Comparison of ENCODE assay signal across 8 cellular contexts in genomic region chr5:123937230-123937629, GRCh38.
DNase-seq lines count a peak whose midpoint lies in the region; ATAC-seq and TF ChIP-seq lines count a peak whose summit lies in the region.

No MANE protein-coding gene starts in this region.

- DNase-seq in heart left ventricle, result peak in 3 of 5 donors; percentile 21 to 41 (median 33)
- no peak for DNase-seq in Right ventricle myocardium superior
- peak; percentile 3 for DNase-seq in NCI-H82 treated with DMSO at 0.1 percent for 48 hours (lab: John Stamatoyannopoulos, UW; ENCODE audit: unreplicated experiment)
- peak; percentile 70 for DNase-seq in dedifferentiated amniotic fluid mesenchymal stem cell (ENCODE audit: extremely low spot score)
- DNase-seq in mucosa of descending colon, result peak in 1 of 3 donors; percentile 56
- no peak for DNase-seq in activated CD8-positive, alpha-beta memory T cell treated with anti-CD3 and anti-CD28 coated beads, Interleukin-2, amount 50 U/mL, for 48 hours
- no peak for DNase-seq in coronary artery (ENCODE audit: low spot score)

- H3K27ac ChIP-seq in heart left ventricle (no peak overlapping the region), coronary artery (no peak overlapping the region)

- intact Hi-C loops in heart left ventricle (cut with DNase I), result loop anchor here in 1 of 10 donors (10.0 kb wide), 1 partner anchor 1898 kb away; no protein-coding TSS in a partner anchor
- intact Hi-C loops in Right ventricle myocardium superior (cut with DNase I), result no loop called here
- intact Hi-C loops in mucosa of descending colon (cut with DNase I, micrococcal nuclease), result no loop called here

- H3K4me1 ChIP-seq in heart left ventricle (no peaks in the 10 kb centered on the region), mucosa of descending colon (ENCODE audit: low read depth) (no peaks in the 10 kb centered on the region)

- ATAC-seq in heart left ventricle (peak in 2 of 4 donors; percentile 44 to 79), Right ventricle myocardium superior (ENCODE audit: poor library complexity) (no peak), mucosa of descending colon (peak; percentile 41), HG03354 (IDR thresholded peaks at IDR 0.05; ENCODE audit: poor library complexity, severe bottlenecking, unreplicated experiment) (no peak)

- TF ChIP-seq CTCF in heart left ventricle (IDR thresholded peaks at IDR 0.05) (peak; percentile 40 to 73 (median 58)), mucosa of descending colon (IDR thresholded peaks at IDR 0.05) (no peak), coronary artery (IDR thresholded peaks at IDR 0.05) (no peak)

- no peak overlapping the region for H3K4me3 ChIP-seq in heart left ventricle
- H3K4me3 ChIP-seq in mucosa of descending colon, result no peak overlapping the region
- no peak overlapping the region for H3K4me3 ChIP-seq in coronary artery

- no peak for TF ChIP-seq POLR2A in heart left ventricle (IDR thresholded peaks at IDR 0.05)

- H3K9me3 ChIP-seq in heart left ventricle, result peaks cover 0 to 38% (median 17%) of the 10 kb centered on the region in 12 donors
- peaks cover 38% of the 10 kb centered on the region for H3K9me3 ChIP-seq in mucosa of descending colon

- H3K36me3 ChIP-seq in heart left ventricle, result no peaks in the 10 kb centered on the region
- no peaks in the 10 kb centered on the region for H3K36me3 ChIP-seq in mucosa of descending colon (ENCODE audit: low read depth)

- H3K27me3 ChIP-seq in heart left ventricle, result no peaks in the 10 kb centered on the region

- 60 to 72% (median 65%) methylated on average over 6 of the region's 6 CpGs for WGBS in heart left ventricle, 4 donors

Comparison
In these comparisons a context has a peak if more than half of its experiments do, and no peak if none do; other contexts are left out.
1. DNase-seq: peak in heart left ventricle (3 of 5), NCI-H82 treated with DMSO at 0.1 percent for 48 hours (single experiment) and dedifferentiated amniotic fluid mesenchymal stem cell (single experiment); none in Right ventricle myocardium superior (single experiment), activated CD8-positive, alpha-beta memory T cell treated with anti-CD3 and anti-CD28 coated beads, Interleukin-2, amount 50 U/mL, for 48 hours (single experiment) and coronary artery (single experiment).
2. CTCF ChIP-seq: peak in heart left ventricle (12 of 12); none in mucosa of descending colon (single experiment) and coronary artery (single experiment).